In genomic region chr10:118106426-118106825, GRCh38 we compare ENCODE assay signal across 9 cellular contexts. TPM values are rescaled to one million over a fixed set of nuclear protein-coding genes. Genes with fewer than 3 reads are reported as not detected.
DNase-seq lines count a peak whose midpoint lies in the region; ATAC-seq and TF ChIP-seq lines count a peak whose summit lies in the region.
"Had no signal": no experiment of that assay in that cellular context is flagged by ENCODE, and none has a peak within 500 bp of the region (broad histone marks: within the 10 kb centered on the region; RNA-seq: fewer than 3 reads in every experiment).

No MANE protein-coding gene starts in this region.

- H3K4me1 Mint-ChIP-seq in activated CD8-positive, alpha-beta T cell treated with anti-CD3 and anti-CD28 coated beads for 36 hours (ENCODE audit: low read depth) = no peaks in the 10 kb centered on the region
- peaks cover 20% of the 10 kb centered on the region for H3K4me1 Mint-ChIP-seq in activated CD8-positive, alpha-beta T cell treated with anti-CD3 and anti-CD28 coated beads, Interleukin-2, amount 10 ng/mL, durations not matched to agents 7 days and 5 days (ENCODE audit: low read depth)
- peaks cover 12% of the 10 kb centered on the region for H3K4me1 Mint-ChIP-seq in stimulated activated naive CD8-positive, alpha-beta T cell treated with anti-CD3 and anti-CD28 coated beads, Interleukin-15, amount 100 ng/mL, for 72 hours

- H3K4me3 ChIP-seq in NT2/D1 (ENCODE audit: insufficient read length, low read depth) (no peak overlapping the region), fibroblast of mammary gland (ENCODE audit: control insufficient read depth, low read depth, low read length) (no peak overlapping the region), stomach (no peak overlapping the region), lower leg skin (ENCODE audit: low read depth, poor library complexity, severe bottlenecking) (no peak overlapping the region)

- intact Hi-C loops in activated CD8-positive, alpha-beta T cell treated with anti-CD3 and anti-CD28 coated beads for 36 hours (cut with micrococcal nuclease) = no loop called here
- intact Hi-C loops in stomach (cut with DNase I; ENCODE audit: low total_unique reads) (no loop called here), lower leg skin (cut with DNase I; ENCODE audit: low total_unique reads) (no loop called here)

- no peaks in the 10 kb centered on the region for H3K36me3 Mint-ChIP-seq in activated CD8-positive, alpha-beta T cell treated with anti-CD3 and anti-CD28 coated beads for 36 hours (ENCODE audit: low read depth)
- no peaks in the 10 kb centered on the region for H3K36me3 Mint-ChIP-seq in activated CD8-positive, alpha-beta T cell treated with anti-CD3 and anti-CD28 coated beads, Interleukin-2, amount 10 ng/mL, durations not matched to agents 7 days and 5 days (ENCODE audit: low read depth)

- H3K4me3 Mint-ChIP-seq in activated CD8-positive, alpha-beta T cell treated with anti-CD3 and anti-CD28 coated beads for 36 hours = no peak overlapping the region
- no peak overlapping the region for H3K4me3 Mint-ChIP-seq in activated CD8-positive, alpha-beta T cell treated with anti-CD3 and anti-CD28 coated beads, Interleukin-2, amount 10 ng/mL, durations not matched to agents 7 days and 5 days
- H3K4me3 Mint-ChIP-seq in stimulated activated naive CD8-positive, alpha-beta T cell treated with anti-CD3 and anti-CD28 coated beads, Interleukin-15, amount 100 ng/mL, for 72 hours = no peak overlapping the region

- no peak for ATAC-seq in activated CD8-positive, alpha-beta T cell treated with anti-CD3 and anti-CD28 coated beads for 36 hours
- ATAC-seq in activated CD8-positive, alpha-beta T cell treated with anti-CD3 and anti-CD28 coated beads, Interleukin-2, amount 10 ng/mL, durations not matched to agents 7 days and 5 days = no peak
- ATAC-seq in stimulated activated naive CD8-positive, alpha-beta T cell treated with anti-CD3 and anti-CD28 coated beads, Interleukin-15, amount 100 ng/mL, for 72 hours = no peak

- DNase-seq in activated CD8-positive, alpha-beta T cell treated with anti-CD3 and anti-CD28 coated beads for 36 hours = peak; percentile 4
- DNase-seq in activated CD8-positive, alpha-beta T cell treated with anti-CD3 and anti-CD28 coated beads, Interleukin-2, amount 10 ng/mL, durations not matched to agents 7 days and 5 days = no peak
- DNase-seq in NT2/D1 (ENCODE audit: low read depth, low spot score) (peak; percentile 13), fibroblast of mammary gland (ENCODE audit: low read depth) (peak; percentile 41), stomach (no peak), lower leg skin (ENCODE audit: low spot score in 2 of 2) (no peak), NCI-H2107 treated with DMSO at 0.1 percent for 48 hours (lab: John Stamatoyannopoulos, UW; ENCODE audit: unreplicated experiment) (no peak)
- no peak for DNase-seq in stimulated activated naive CD8-positive, alpha-beta T cell treated with anti-CD3 and anti-CD28 coated beads, Interleukin-15, amount 100 ng/mL, for 72 hours

- H3K9ac ChIP-seq in NT2/D1 (ENCODE audit: insufficient read length, low read depth) = no peak overlapping the region

- POLR2A ChIA-PET in activated CD8-positive, alpha-beta T cell treated with anti-CD3 and anti-CD28 coated beads for 36 hours (lab: Charles Lee) = no interaction called here
- POLR2A ChIA-PET in activated CD8-positive, alpha-beta T cell treated with anti-CD3 and anti-CD28 coated beads, Interleukin-2, amount 10 ng/mL, durations not matched to agents 7 days and 5 days (lab: Charles Lee) = no interaction called here

- H3K9me3 Mint-ChIP-seq in activated CD8-positive, alpha-beta T cell treated with anti-CD3 and anti-CD28 coated beads for 36 hours = no peaks in the 10 kb centered on the region
- H3K9me3 Mint-ChIP-seq in activated CD8-positive, alpha-beta T cell treated with anti-CD3 and anti-CD28 coated beads, Interleukin-2, amount 10 ng/mL, durations not matched to agents 7 days and 5 days (ENCODE audit: insufficient read depth) = peaks cover 3% of the 10 kb centered on the region
- H3K9me3 Mint-ChIP-seq in stimulated activated naive CD8-positive, alpha-beta T cell treated with anti-CD3 and anti-CD28 coated beads, Interleukin-15, amount 100 ng/mL, for 72 hours = no peaks in the 10 kb centered on the region

- no peak overlapping the region for H3K27ac ChIP-seq in stomach
- H3K27ac ChIP-seq: epithelial cell of prostate had no signal

- TF ChIP-seq EP300 in stomach (IDR thresholded peaks at IDR 0.05) = no peak

- H3K27me3 ChIP-seq in NT2/D1 (ENCODE audit: insufficient read depth, insufficient read length) (no peaks in the 10 kb centered on the region), stomach (peaks cover 0 to 9% (median 0%) of the 10 kb centered on the region in 3 donors)

- no peaks in the 10 kb centered on the region for H3K9me3 ChIP-seq in NT2/D1 (ENCODE audit: insufficient read depth, low read length)
- H3K9me3 ChIP-seq in stomach = no peaks in the 10 kb centered on the region

- TF ChIP-seq POLR2A in stomach (IDR thresholded peaks at IDR 0.05) (no peak), lower leg skin (IDR thresholded peaks at IDR 0.05) (no peak)

- H3K36me3 ChIP-seq in NT2/D1 (ENCODE audit: insufficient read depth, insufficient read length, low read length) (no peaks in the 10 kb centered on the region), stomach (no peaks in the 10 kb centered on the region)

- 11 to 41% (median 28%) methylated on average over 3 of the region's 3 CpGs for WGBS in stomach, 5 donors
- WGBS in lower leg skin, 2 donors = 55 to 62% methylated on average over 3 of the region's 3 CpGs

- CTCF ChIA-PET in activated CD8-positive, alpha-beta T cell treated with anti-CD3 and anti-CD28 coated beads for 36 hours (lab: Charles Lee) = interaction anchor here (0.8 to 1.2 kb wide), 2 partner anchors 55 to 68 kb away, joined by 3 read pairs; no protein-coding TSS in a partner anchor
- CTCF ChIA-PET in activated CD8-positive, alpha-beta T cell treated with anti-CD3 and anti-CD28 coated beads, Interleukin-2, amount 10 ng/mL, durations not matched to agents 7 days and 5 days (lab: Charles Lee) = no interaction called here

- H3K27me3 Mint-ChIP-seq in activated CD8-positive, alpha-beta T cell treated with anti-CD3 and anti-CD28 coated beads for 36 hours = peaks cover 5% of the 10 kb centered on the region
- peaks cover 21% of the 10 kb centered on the region for H3K27me3 Mint-ChIP-seq in activated CD8-positive, alpha-beta T cell treated with anti-CD3 and anti-CD28 coated beads, Interleukin-2, amount 10 ng/mL, durations not matched to agents 7 days and 5 days (ENCODE audit: low read depth)
- H3K27me3 Mint-ChIP-seq in stimulated activated naive CD8-positive, alpha-beta T cell treated with anti-CD3 and anti-CD28 coated beads, Interleukin-15, amount 100 ng/mL, for 72 hours = peaks cover 42% of the 10 kb centered on the region

- H3K4me1 ChIP-seq in NT2/D1 (ENCODE audit: insufficient read depth, insufficient read length) = no peaks in the 10 kb centered on the region
- no peaks in the 10 kb centered on the region for H3K4me1 ChIP-seq in stomach

- peak; percentile 29 for TF ChIP-seq CTCF in activated CD8-positive, alpha-beta T cell treated with anti-CD3 and anti-CD28 coated beads for 36 hours (IDR thresholded peaks at IDR 0.05)
- TF ChIP-seq CTCF in fibroblast of mammary gland (conservative IDR thresholded peaks at IDR 0.05; ENCODE audit: control insufficient read depth, insufficient read depth, low read depth, low read length) (peak; percentile 47), stomach (IDR thresholded peaks at IDR 0.05) (peak in 5 of 7 experiments; percentile 10 to 63 (median 32)), lower leg skin (IDR thresholded peaks at IDR 0.05) (no peak)

- H3K27ac Mint-ChIP-seq in activated CD8-positive, alpha-beta T cell treated with anti-CD3 and anti-CD28 coated beads for 36 hours = no peak overlapping the region
- H3K27ac Mint-ChIP-seq in activated CD8-positive, alpha-beta T cell treated with anti-CD3 and anti-CD28 coated beads, Interleukin-2, amount 10 ng/mL, durations not matched to agents 7 days and 5 days = no peak overlapping the region
- no peak overlapping the region for H3K27ac Mint-ChIP-seq in stimulated activated naive CD8-positive, alpha-beta T cell treated with anti-CD3 and anti-CD28 coated beads, Interleukin-15, amount 100 ng/mL, for 72 hours

RNA-seq across cellular contexts. Expression of gene RAB11FIP2, which starts 59.7 kb away (rescaled TPM):
- 1 to 10 TPM; 6.6 to 9.7 TPM for total RNA-seq in activated CD8-positive, alpha-beta T cell treated with anti-CD3 and anti-CD28 coated beads for 36 hours
- 10 to 100 TPM; 13.6 to 15.3 TPM for total RNA-seq in activated CD8-positive, alpha-beta T cell treated with anti-CD3 and anti-CD28 coated beads, Interleukin-2, amount 10 ng/mL, durations not matched to agents 7 days and 5 days
- total RNA-seq in stomach = 10 to 100 TPM in 4 of 5 donors, 1 to 10 TPM in 1; 4.6 to 74.1 (median 26.1) TPM
- 1 to 10 TPM; 4.3 to 9.1 (median 9.0) TPM for polyA plus RNA-seq in stomach
- total RNA-seq in lower leg skin = 10 to 100 TPM in 3 of 4 donors, 1 to 10 TPM in 1; 7.3 to 18.2 (median 14.1) TPM

Comparison
In these comparisons a context has a peak if more than half of its experiments do, and no peak if none do; other contexts are left out.
1. DNase-seq: peak in activated CD8-positive, alpha-beta T cell treated with anti-CD3 and anti-CD28 coated beads for 36 hours (single experiment), NT2/D1 (single experiment) and fibroblast of mammary gland (single experiment); none in activated CD8-positive, alpha-beta T cell treated with anti-CD3 and anti-CD28 coated beads, Interleukin-2, amount 10 ng/mL, durations not matched to agents 7 days and 5 days (single experiment), stomach (single experiment), lower leg skin (0 of 2), stimulated activated naive CD8-positive, alpha-beta T cell treated with anti-CD3 and anti-CD28 coated beads, Interleukin-15, amount 100 ng/mL, for 72 hours (0 of 2) and NCI-H2107 treated with DMSO at 0.1 percent for 48 hours (single experiment).
2. CTCF ChIP-seq: peak in activated CD8-positive, alpha-beta T cell treated with anti-CD3 and anti-CD28 coated beads for 36 hours (single experiment), fibroblast of mammary gland (single experiment) and stomach (5 of 7); none in lower leg skin (0 of 3).